Comparison of ENCODE assay signal across 1 cellular context in the genomic region with DNA sequence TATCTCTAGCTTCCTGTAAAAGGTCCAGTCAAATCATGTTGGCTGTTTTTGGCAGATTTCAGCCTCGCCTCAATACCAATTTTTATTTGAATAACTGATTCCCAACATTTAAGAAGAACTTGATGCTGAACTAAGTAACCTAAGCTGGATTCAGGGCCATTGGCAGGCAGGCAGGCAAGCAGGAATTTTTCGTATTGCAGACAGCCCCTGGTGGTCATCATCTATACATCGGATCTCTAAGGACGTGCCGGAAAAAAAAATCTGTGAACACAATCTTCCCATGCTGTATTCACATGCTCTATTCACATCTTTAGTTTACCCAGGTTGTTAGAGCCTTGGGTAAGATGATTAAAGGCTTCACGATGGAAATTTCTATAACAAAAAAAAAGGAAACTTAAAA.
TF ChIP-seq lines count a peak whose summit lies in the region.

No MANE protein-coding gene starts in this region.

TF ChIP-seq in A549, 52 proteins besides CTCF, POLR2A, EP300 and RAD21 (continued from another document):
- TF ChIP-seq HMGXB4 (CRISPR knock-in tag; IDR thresholded peaks at IDR 0.05; ENCODE audit: borderline replicate concordance) (no peak), ELK1 (IDR thresholded peaks at IDR 0.05; ENCODE audit: low read depth, low read length) (no peak), MAX (IDR thresholded peaks at IDR 0.05) (no peak), GATA3 (IDR thresholded peaks at IDR 0.05; ENCODE audit: borderline replicate concordance) (no peak), CHD4 (IDR thresholded peaks at IDR 0.05; ENCODE audit: borderline replicate concordance) (no peak), EHF (CRISPR knock-in tag; IDR thresholded peaks at IDR 0.05) (no peak), ATOH8 (CRISPR knock-in tag; IDR thresholded peaks at IDR 0.05; ENCODE audit: low read depth) (no peak), RNF2 (IDR thresholded peaks at IDR 0.05; ENCODE audit: borderline replicate concordance, low read depth) (no peak), HOXB13 (CRISPR knock-in tag; IDR thresholded peaks at IDR 0.05; ENCODE audit: low read depth) (no peak), SMC3 (IDR thresholded peaks at IDR 0.05) (no peak), BHLHE40 (IDR thresholded peaks at IDR 0.05; ENCODE audit: low read depth, low read length) (no peak), ZSCAN20 (CRISPR knock-in tag; IDR thresholded peaks at IDR 0.05) (no peak)
TF ChIP-seq in A549: peak in this region for 0.
